Comparison of ENCODE assay signal across 2 cellular contexts in the genomic region with DNA sequence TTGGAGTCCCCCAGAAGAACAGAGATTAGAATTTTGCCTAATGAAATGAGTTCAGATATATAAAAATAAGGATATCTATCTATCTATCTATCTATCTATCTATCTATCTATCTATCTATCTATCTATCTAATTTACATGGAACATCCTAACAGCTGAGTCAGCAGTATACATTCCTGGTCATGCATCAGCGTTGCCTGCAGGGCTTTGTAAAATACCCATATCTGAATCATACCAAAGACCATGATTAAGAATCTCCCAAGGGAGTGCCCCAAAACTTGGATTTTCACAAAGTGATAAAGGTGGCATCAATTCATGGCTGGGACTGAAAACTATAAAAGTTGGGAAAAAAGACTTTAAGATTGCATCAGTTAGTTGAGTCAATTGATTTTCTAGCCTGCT.
TF ChIP-seq lines count a peak whose summit lies in the region.

No MANE protein-coding gene starts in this region.

TF ChIP-seq in A549, 52 proteins besides CTCF, POLR2A, EP300 and RAD21:
- TF ChIP-seq, protein P1, sequence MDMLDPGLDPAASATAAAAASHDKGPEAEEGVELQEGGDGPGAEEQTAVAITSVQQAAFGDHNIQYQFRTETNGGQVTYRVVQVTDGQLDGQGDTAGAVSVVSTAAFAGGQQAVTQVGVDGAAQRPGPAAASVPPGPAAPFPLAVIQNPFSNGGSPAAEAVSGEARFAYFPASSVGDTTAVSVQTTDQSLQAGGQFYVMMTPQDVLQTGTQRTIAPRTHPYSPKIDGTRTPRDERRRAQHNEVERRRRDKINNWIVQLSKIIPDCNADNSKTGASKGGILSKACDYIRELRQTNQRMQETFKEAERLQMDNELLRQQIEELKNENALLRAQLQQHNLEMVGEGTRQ (IDR thresholded peaks at IDR 0.05): no peak
- TF ChIP-seq MAFK (IDR thresholded peaks at IDR 0.05; ENCODE audit: partially characterized antibody): peak; percentile 87
TF ChIP-seq in A549: peak in this region for 1.

TF ChIP-seq in H1, 55 proteins besides CTCF, POLR2A, EP300 and RAD21 (continued from another document):
- peak; percentile 91 for TF ChIP-seq MAFK (IDR thresholded peaks at IDR 0.05; ENCODE audit: low read depth, low read length)
- TF ChIP-seq FOSL1 (IDR thresholded peaks at IDR 0.05; ENCODE audit: insufficient read depth, low read depth, low read length): no peak
